ENCODE assay signal across 8 cellular contexts in genomic region chr1:149849246-149849946, GRCh38. TPM values are rescaled to one million over a fixed set of nuclear protein-coding genes. Genes with fewer than 3 reads are reported as not detected.
DNase-seq lines count a peak whose midpoint lies in the region; ATAC-seq and TF ChIP-seq lines count a peak whose summit lies in the region.

No MANE protein-coding gene starts in this region.

- H3K36me3 Mint-ChIP-seq in CD4-positive, CD25-positive, alpha-beta regulatory T cell, result peaks cover 11% of the 10 kb centered on the region
- H3K36me3 Mint-ChIP-seq in dendritic cell treated with granulocyte-macrophage colony-stimulating factor and Interleukin-4, amounts not matched to agents 40 ng/mL and 50 ng/mL, for 4 days (ENCODE audit: low read depth), result peaks cover 29% of the 10 kb centered on the region
- peaks cover 4% of the 10 kb centered on the region for H3K36me3 Mint-ChIP-seq in neural progenitor cell

- H3K4me2 ChIP-seq in neural progenitor cell, result peak overlapping the region; percentile 97

- peaks cover 37 to 53% (median 50%) of the 10 kb centered on the region in 4 donors for H3K4me1 Mint-ChIP-seq in CD4-positive, CD25-positive, alpha-beta regulatory T cell
- peaks cover 49% of the 10 kb centered on the region for H3K4me1 Mint-ChIP-seq in dendritic cell treated with granulocyte-macrophage colony-stimulating factor and Interleukin-4, amounts not matched to agents 40 ng/mL and 50 ng/mL, for 4 days (ENCODE audit: low read depth)
- H3K4me1 Mint-ChIP-seq in neural progenitor cell, result peaks cover 48% of the 10 kb centered on the region

- TF ChIP-seq CTCF in neural progenitor cell (IDR thresholded peaks at IDR 0.05), result no peak

- H3K27ac ChIP-seq in CD4-positive, CD25-positive, alpha-beta regulatory T cell (ENCODE audit: insufficient read depth, low read length, poor library complexity, severe bottlenecking), result peak overlapping the region; percentile 76
- H3K27ac ChIP-seq in neural progenitor cell, result peak overlapping the region; percentile 68

- peak overlapping the region; percentile 88 to 96 (median 92) for H3K4me3 Mint-ChIP-seq in CD4-positive, CD25-positive, alpha-beta regulatory T cell
- H3K4me3 Mint-ChIP-seq in dendritic cell treated with granulocyte-macrophage colony-stimulating factor and Interleukin-4, amounts not matched to agents 40 ng/mL and 50 ng/mL, for 4 days, result peak overlapping the region; percentile 67
- H3K4me3 Mint-ChIP-seq in neural progenitor cell, result peak overlapping the region; percentile 91

- peaks cover 5% of the 10 kb centered on the region for H3K36me3 ChIP-seq in CD4-positive, CD25-positive, alpha-beta regulatory T cell (ENCODE audit: control insufficient read depth, insufficient read depth, low read length)
- H3K36me3 ChIP-seq in MG63, result peaks cover 28% of the 10 kb centered on the region
- H3K36me3 ChIP-seq in neural progenitor cell, result no peaks in the 10 kb centered on the region

- H3K4me1 ChIP-seq in CD4-positive, CD25-positive, alpha-beta regulatory T cell (ENCODE audit: control insufficient read depth, insufficient read depth, low read length, poor library complexity, severe bottlenecking), result peaks cover 51% of the 10 kb centered on the region
- H3K4me1 ChIP-seq in neural progenitor cell, result peaks cover 48% of the 10 kb centered on the region

- H2AFZ ChIP-seq in neural progenitor cell (replicated peaks), result no peak overlapping the region

- H4K20me1 ChIP-seq in neural progenitor cell (ENCODE audit: low read depth), result peaks cover 57% of the 10 kb centered on the region

- no peaks in the 10 kb centered on the region for H3K27me3 Mint-ChIP-seq in CD4-positive, CD25-positive, alpha-beta regulatory T cell
- no peaks in the 10 kb centered on the region for H3K27me3 Mint-ChIP-seq in dendritic cell treated with granulocyte-macrophage colony-stimulating factor and Interleukin-4, amounts not matched to agents 40 ng/mL and 50 ng/mL, for 4 days
- H3K27me3 Mint-ChIP-seq in neural progenitor cell (ENCODE audit: insufficient read depth, low read depth), result no peaks in the 10 kb centered on the region

- H3K79me2 ChIP-seq in neural progenitor cell (ENCODE audit: low read depth), result peaks cover 58% of the 10 kb centered on the region

- H3F3A ChIP-seq in neural progenitor cell (ENCODE audit: low read depth), result peaks cover 37% of the 10 kb centered on the region

- ATAC-seq in CD4-positive, CD25-positive, alpha-beta regulatory T cell (ENCODE audit: low read depth in 2 of 2), result no peak
- ATAC-seq in HG03442 (IDR thresholded peaks at IDR 0.05; ENCODE audit: unreplicated experiment) (no peak), HG03097 (IDR thresholded peaks at IDR 0.05; ENCODE audit: low FRiP score, unreplicated experiment) (no peak)

- peak overlapping the region; percentile 79 for H3K9ac ChIP-seq in neural progenitor cell

- DNase-seq in CD4-positive, CD25-positive, alpha-beta regulatory T cell, result peak in 1 of 3 donors; percentile 14
- DNase-seq in MG63, result no peak
- DNase-seq in neural progenitor cell (ENCODE audit: low spot score), result peak; percentile 26
- no peak for DNase-seq in DMS153 (lab: John Stamatoyannopoulos, UW)
- no peak for DNase-seq in NCI-H524 (lab: John Stamatoyannopoulos, UW)

- H3K27me3 ChIP-seq in CD4-positive, CD25-positive, alpha-beta regulatory T cell (ENCODE audit: control insufficient read depth, insufficient read depth, low read length), result no peaks in the 10 kb centered on the region
- H3K27me3 ChIP-seq in MG63, result no peaks in the 10 kb centered on the region
- H3K27me3 ChIP-seq in neural progenitor cell, result no peaks in the 10 kb centered on the region

- H3K9me3 ChIP-seq in CD4-positive, CD25-positive, alpha-beta regulatory T cell (ENCODE audit: control insufficient read depth in 2 of 2, low read length in 2 of 2), result no peaks in the 10 kb centered on the region
- H3K9me3 ChIP-seq in MG63 (no peaks in the 10 kb centered on the region), neural progenitor cell (ENCODE audit: low read depth) (no peaks in the 10 kb centered on the region)

- H3K27ac Mint-ChIP-seq in CD4-positive, CD25-positive, alpha-beta regulatory T cell, result peak overlapping the region; percentile 84 to 96 (median 86)
- peak overlapping the region; percentile 80 for H3K27ac Mint-ChIP-seq in dendritic cell treated with granulocyte-macrophage colony-stimulating factor and Interleukin-4, amounts not matched to agents 40 ng/mL and 50 ng/mL, for 4 days
- H3K27ac Mint-ChIP-seq in neural progenitor cell, result peak overlapping the region; percentile 87

- intact Hi-C loops in dendritic cell treated with granulocyte-macrophage colony-stimulating factor and Interleukin-4, amounts not matched to agents 40 ng/mL and 50 ng/mL, for 4 days (cut with micrococcal nuclease), result no loop called here

- H3K9me3 Mint-ChIP-seq in CD4-positive, CD25-positive, alpha-beta regulatory T cell, result peaks cover 0 to 2% (median 0%) of the 10 kb centered on the region in 7 donors
- no peaks in the 10 kb centered on the region for H3K9me3 Mint-ChIP-seq in dendritic cell treated with granulocyte-macrophage colony-stimulating factor and Interleukin-4, amounts not matched to agents 40 ng/mL and 50 ng/mL, for 4 days
- H3K9me3 Mint-ChIP-seq in neural progenitor cell, result no peaks in the 10 kb centered on the region

- H3K4me3 ChIP-seq in CD4-positive, CD25-positive, alpha-beta regulatory T cell (ENCODE audit: low read depth, low read length), result peak overlapping the region; percentile 97
- H3K4me3 ChIP-seq in MG63, result peak overlapping the region; percentile 65
- H3K4me3 ChIP-seq in neural progenitor cell, result peak overlapping the region; percentile 100

RNA-seq across cellular contexts. Expression of gene BOLA1, which starts 50.0 kb away (rescaled TPM):
- 6.2 TPM for total RNA-seq in CD4-positive, CD25-positive, alpha-beta regulatory T cell
- 10 to 100 TPM; 37.9 to 47.8 (median 39.5) TPM for polyA plus RNA-seq in CD4-positive, CD25-positive, alpha-beta regulatory T cell
- total RNA-seq in MG63 (2014; rRNA removed; shearing (Covaris generic); ENCODE audit: low replicate concordance), result 9.5 and 33.3 TPM in 2 replicates
- 2.4 and 13.7 TPM in 2 replicates for total RNA-seq in neural progenitor cell (ENCODE audit: low replicate concordance)
